In the genomic region with DNA sequence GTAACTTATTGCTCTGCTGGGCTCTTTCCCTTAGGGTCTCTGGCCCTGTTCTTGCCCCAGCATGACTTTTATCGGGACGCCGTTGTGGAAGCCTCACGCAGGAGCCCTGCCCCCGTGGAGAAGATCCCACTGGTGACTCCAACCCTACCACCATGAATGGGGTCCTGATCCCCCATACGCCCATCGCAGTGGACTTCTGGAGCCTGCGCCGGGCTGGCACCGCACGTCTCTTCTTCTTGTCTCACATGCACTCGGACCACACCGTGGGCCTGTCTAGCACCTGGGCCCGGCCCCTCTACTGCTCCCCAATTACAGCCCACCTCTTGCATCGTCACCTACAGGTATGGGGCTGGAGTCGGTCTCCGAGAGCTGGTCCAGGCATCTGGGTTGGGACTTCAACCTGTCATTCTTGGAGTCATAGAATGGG, we compare ENCODE assay signal across 1 cellular context.
TF ChIP-seq lines count a peak whose summit lies in the region.

No MANE protein-coding gene starts in this region.

TF ChIP-seq in K562, 482 proteins besides CTCF, POLR2A, EP300 and RAD21 (continued from another document and continues in another):
- TF ChIP-seq HLTF (IDR thresholded peaks at IDR 0.05) (0 out of 2 replicates have a peak, but pooled peaks have one; percentile 8), PHF8 (IDR thresholded peaks at IDR 0.05; ENCODE audit: borderline replicate concordance, low read length) (peak; percentile 79; the same call in 1 of the 2 replicates), ZNF12 (CRISPR knock-in tag; IDR thresholded peaks at IDR 0.05) (peak; percentile 69; the same call in 1 of the 2 replicates), CAMTA2 (CRISPR knock-in tag; conservative IDR thresholded peaks at IDR 0.05) (no peak), BRD9 (IDR thresholded peaks at IDR 0.05; ENCODE audit: low read depth, partially characterized antibody) (peak; percentile 46), NKRF (IDR thresholded peaks at IDR 0.05; ENCODE audit: borderline replicate concordance) (peak; percentile 91), PCBP1 (IDR thresholded peaks at IDR 0.05; ENCODE audit: low read depth, low read length, poor library complexity, severe bottlenecking) (no peak), LCOR (CRISPR knock-in tag; IDR thresholded peaks at IDR 0.05) (peak; percentile 79; the same call in 1 of the 2 replicates), SAP30 (IDR thresholded peaks at IDR 0.05; ENCODE audit: borderline replicate concordance, insufficient read depth, low read depth, low read length, poor library complexity, severe bottlenecking) (peak; percentile 86), ZNF778 (CRISPR knock-in tag; IDR thresholded peaks at IDR 0.05) (no peak), NBN (IDR thresholded peaks at IDR 0.05; ENCODE audit: low read depth) (no peak), FOXJ3 (CRISPR knock-in tag; IDR thresholded peaks at IDR 0.05) (no peak), PRPF4 (IDR thresholded peaks at IDR 0.05; ENCODE audit: insufficient read depth, low read depth, low read length, poor library complexity, severe bottlenecking) (no peak), DACH1 (IDR thresholded peaks at IDR 0.05; ENCODE audit: partially characterized antibody) (peak; percentile 2), FOXP4 (CRISPR knock-in tag; IDR thresholded peaks at IDR 0.05; ENCODE audit: borderline replicate concordance) (0 out of 2 replicates have a peak, but pooled peaks have one; percentile 32), HEY1 (CRISPR knock-in tag; IDR thresholded peaks at IDR 0.05; ENCODE audit: borderline replicate concordance) (no peak), NUFIP1 (IDR thresholded peaks at IDR 0.05; ENCODE audit: partially characterized antibody) (no peak), ZKSCAN1 (IDR thresholded peaks at IDR 0.05; ENCODE audit: low read depth, low read length) (no peak), RBM14 (IDR thresholded peaks at IDR 0.05; ENCODE audit: borderline replicate concordance, insufficient read depth, low read depth, low read length) (no peak), NFIC (IDR thresholded peaks at IDR 0.05) (no peak; the same call in 1 of the 2 replicates), ZNF586 (CRISPR knock-in tag; conservative IDR thresholded peaks at IDR 0.05) (no peak), ARNT (IDR thresholded peaks at IDR 0.05) (0 out of 4 replicates have a peak, but pooled peaks of 1 of the 2 experiments have one; percentile 1), HDAC2 (IDR thresholded peaks at IDR 0.05) (no peak), DIDO1 (tag; IDR thresholded peaks at IDR 0.05; ENCODE audit: low read depth) (peak; percentile 3; the same call in 1 of the 2 replicates), ZNF232 (CRISPR knock-in tag; IDR thresholded peaks at IDR 0.05) (peak; percentile 59; the same call in 1 of the 2 replicates), NFRKB (IDR thresholded peaks at IDR 0.05; ENCODE audit: low read depth) (0 out of 2 replicates have a peak, but pooled peaks have one; percentile 51), PHB (CRISPR knock-in tag; IDR thresholded peaks at IDR 0.05) (no peak), ZNF134 (CRISPR knock-in tag; conservative IDR thresholded peaks at IDR 0.05) (no peak), TEAD4 (IDR thresholded peaks at IDR 0.05; ENCODE audit: low read length) (no peak), TEAD4 (CRISPR knock-in tag; IDR thresholded peaks at IDR 0.05; ENCODE audit: borderline replicate concordance) (no peak), ZNF699 (CRISPR knock-in tag; IDR thresholded peaks at IDR 0.05; ENCODE audit: insufficient replicate concordance) (no peak), BCOR (IDR thresholded peaks at IDR 0.05) (0 out of 2 replicates have a peak, but pooled peaks have one; percentile 1), FOXM1 (IDR thresholded peaks at IDR 0.05; ENCODE audit: low read depth) (no peak), FOXM1 (CRISPR knock-in tag; IDR thresholded peaks at IDR 0.05; ENCODE audit: low read depth) (no peak), GMEB1 (CRISPR knock-in tag; IDR thresholded peaks at IDR 0.05) (no peak), ZNF165 (CRISPR knock-in tag; IDR thresholded peaks at IDR 0.05; ENCODE audit: borderline replicate concordance) (peak; percentile 80; the same call in 1 of the 2 replicates), ZZZ3 (IDR thresholded peaks at IDR 0.05) (no peak; the same call in 1 of the 2 replicates), KLF13 (tag; IDR thresholded peaks at IDR 0.05; ENCODE audit: borderline replicate concordance, low read depth) (0 out of 2 replicates have a peak, but pooled peaks have one; percentile 18), NR4A1 (CRISPR knock-in tag; IDR thresholded peaks at IDR 0.05) (0 out of 2 replicates have a peak, but pooled peaks have one; percentile 23), NR4A1 (tag; IDR thresholded peaks at IDR 0.05) (peak; percentile 30; the same call in 1 of the 2 replicates), STAT5B (CRISPR knock-in tag; IDR thresholded peaks at IDR 0.05) (no peak)
- TF ChIP-seq, protein P1, sequence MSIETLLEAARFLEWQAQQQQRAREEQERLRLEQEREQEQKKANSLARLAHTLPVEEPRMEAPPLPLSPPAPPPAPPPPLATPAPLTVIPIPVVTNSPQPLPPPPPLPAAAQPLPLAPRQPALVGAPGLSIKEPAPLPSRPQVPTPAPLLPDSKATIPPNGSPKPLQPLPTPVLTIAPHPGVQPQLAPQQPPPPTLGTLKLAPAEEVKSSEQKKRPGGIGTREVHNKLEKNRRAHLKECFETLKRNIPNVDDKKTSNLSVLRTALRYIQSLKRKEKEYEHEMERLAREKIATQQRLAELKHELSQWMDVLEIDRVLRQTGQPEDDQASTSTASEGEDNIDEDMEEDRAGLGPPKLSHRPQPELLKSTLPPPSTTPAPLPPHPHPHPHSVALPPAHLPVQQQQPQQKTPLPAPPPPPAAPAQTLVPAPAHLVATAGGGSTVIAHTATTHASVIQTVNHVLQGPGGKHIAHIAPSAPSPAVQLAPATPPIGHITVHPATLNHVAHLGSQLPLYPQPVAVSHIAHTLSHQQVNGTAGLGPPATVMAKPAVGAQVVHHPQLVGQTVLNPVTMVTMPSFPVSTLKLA (conservative IDR thresholded peaks at IDR 0.05): peak in 1 of 2 experiments; percentile 6; a peak in 1 of 4 replicates
- TF ChIP-seq, protein P2, sequence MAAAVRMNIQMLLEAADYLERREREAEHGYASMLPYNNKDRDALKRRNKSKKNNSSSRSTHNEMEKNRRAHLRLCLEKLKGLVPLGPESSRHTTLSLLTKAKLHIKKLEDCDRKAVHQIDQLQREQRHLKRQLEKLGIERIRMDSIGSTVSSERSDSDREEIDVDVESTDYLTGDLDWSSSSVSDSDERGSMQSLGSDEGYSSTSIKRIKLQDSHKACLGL (CRISPR knock-in tag; IDR thresholded peaks at IDR 0.05; ENCODE audit: borderline replicate concordance, poor library complexity, severe bottlenecking): peak; percentile 54
- TF ChIP-seq, protein P3, sequence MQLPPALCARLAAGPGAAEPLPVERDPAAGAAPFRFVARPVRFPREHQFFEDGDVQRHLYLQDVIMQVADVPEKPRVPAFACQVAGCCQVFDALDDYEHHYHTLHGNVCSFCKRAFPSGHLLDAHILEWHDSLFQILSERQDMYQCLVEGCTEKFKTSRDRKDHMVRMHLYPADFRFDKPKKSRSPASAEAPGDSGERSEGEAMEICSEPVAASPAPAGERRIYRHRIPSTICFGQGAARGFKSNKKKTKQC (CRISPR knock-in tag; IDR thresholded peaks at IDR 0.05): no peak
- TF ChIP-seq, protein P4, sequence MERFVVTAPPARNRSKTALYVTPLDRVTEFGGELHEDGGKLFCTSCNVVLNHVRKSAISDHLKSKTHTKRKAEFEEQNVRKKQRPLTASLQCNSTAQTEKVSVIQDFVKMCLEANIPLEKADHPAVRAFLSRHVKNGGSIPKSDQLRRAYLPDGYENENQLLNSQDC (CRISPR knock-in tag; IDR thresholded peaks at IDR 0.05): 0 out of 2 replicates have a peak, but pooled peaks have one; percentile 52
- TF ChIP-seq, protein P5, sequence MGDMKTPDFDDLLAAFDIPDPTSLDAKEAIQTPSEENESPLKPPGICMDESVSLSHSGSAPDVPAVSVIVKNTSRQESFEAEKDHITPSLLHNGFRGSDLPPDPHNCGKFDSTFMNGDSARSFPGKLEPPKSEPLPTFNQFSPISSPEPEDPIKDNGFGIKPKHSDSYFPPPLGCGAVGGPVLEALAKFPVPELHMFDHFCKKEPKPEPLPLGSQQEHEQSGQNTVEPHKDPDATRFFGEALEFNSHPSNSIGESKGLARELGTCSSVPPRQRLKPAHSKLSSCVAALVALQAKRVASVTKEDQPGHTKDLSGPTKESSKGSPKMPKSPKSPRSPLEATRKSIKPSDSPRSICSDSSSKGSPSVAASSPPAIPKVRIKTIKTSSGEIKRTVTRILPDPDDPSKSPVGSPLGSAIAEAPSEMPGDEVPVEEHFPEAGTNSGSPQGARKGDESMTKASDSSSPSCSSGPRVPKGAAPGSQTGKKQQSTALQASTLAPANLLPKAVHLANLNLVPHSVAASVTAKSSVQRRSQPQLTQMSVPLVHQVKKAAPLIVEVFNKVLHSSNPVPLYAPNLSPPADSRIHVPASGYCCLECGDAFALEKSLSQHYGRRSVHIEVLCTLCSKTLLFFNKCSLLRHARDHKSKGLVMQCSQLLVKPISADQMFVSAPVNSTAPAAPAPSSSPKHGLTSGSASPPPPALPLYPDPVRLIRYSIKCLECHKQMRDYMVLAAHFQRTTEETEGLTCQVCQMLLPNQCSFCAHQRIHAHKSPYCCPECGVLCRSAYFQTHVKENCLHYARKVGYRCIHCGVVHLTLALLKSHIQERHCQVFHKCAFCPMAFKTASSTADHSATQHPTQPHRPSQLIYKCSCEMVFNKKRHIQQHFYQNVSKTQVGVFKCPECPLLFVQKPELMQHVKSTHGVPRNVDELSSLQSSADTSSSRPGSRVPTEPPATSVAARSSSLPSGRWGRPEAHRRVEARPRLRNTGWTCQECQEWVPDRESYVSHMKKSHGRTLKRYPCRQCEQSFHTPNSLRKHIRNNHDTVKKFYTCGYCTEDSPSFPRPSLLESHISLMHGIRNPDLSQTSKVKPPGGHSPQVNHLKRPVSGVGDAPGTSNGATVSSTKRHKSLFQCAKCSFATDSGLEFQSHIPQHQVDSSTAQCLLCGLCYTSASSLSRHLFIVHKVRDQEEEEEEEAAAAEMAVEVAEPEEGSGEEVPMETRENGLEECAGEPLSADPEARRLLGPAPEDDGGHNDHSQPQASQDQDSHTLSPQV (IDR thresholded peaks at IDR 0.05): 0 out of 2 replicates have a peak, but pooled peaks have one; percentile 12
- TF ChIP-seq, protein P6, sequence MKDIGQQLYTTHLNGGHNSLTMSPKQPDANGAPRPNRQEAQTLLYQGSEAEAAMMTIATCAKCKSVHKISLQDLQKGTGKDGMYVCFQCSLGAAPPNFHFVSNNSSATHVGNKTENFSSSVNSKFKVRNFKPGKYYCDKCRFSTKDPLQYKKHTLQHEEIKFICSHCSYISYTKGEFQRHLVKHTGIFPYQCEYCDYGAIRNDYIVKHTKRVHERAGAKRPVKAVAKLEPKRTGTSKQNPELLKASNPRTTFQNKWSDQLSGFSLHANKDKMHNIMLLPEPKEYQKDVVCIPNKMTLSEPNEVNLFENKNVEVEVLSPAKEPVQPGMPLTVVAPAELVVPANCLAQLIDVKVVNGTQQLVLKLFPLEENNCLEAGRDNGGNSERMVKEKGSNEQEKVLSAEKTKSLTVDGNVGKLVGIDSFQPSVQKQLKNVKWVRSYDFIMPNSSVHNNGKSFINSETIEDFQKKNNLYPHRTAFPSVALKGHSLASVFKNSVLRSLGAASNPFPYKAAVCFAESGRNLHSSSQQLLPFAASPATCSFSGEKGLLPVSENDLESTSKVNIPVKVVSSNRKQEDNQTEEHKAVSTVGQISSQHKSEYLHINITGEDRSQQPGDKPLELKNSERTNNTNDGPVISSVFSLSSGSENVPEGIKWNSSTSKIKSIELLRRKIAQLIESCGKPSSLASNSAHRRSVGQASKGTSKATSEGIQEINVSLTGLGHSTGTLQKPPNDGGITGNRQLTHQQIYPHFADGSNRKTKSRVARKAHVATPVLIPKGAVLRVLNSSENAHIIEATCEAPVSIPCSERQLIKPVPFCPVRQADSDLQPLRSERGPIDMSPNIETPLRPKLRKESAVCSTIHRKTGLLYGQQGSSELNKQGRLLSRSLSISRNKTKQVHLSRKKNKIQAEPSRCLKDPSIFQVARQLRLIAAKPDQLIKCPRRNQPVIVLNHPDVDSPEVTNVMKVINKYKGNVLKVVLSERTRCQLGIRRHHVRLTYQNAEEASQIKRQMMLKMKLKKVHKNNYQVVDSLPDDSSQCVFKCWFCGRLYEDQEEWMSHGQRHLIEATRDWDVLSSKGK (CRISPR knock-in tag; IDR thresholded peaks at IDR 0.05): no peak
